1 cellular context compared by ENCODE assay signal in the genomic region with DNA sequence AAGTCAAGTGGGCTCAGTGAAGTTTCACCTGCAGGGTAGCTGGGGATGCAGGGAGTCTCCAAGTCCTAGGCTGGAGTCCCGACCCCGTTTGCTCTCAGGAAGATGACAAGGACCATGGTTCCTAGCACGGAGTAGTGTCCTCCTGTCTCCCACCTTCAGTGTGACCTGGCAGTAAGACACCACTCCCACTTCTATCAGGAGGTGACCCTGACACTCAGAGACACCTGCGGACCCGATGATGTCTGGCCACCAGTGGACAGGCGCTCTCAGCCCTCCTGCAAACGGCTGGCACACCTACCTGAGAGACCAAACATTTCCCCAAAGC.
TF ChIP-seq lines count a peak whose summit lies in the region.

No MANE protein-coding gene starts in this region.

TF ChIP-seq in HepG2, 621 proteins besides CTCF, POLR2A, EP300 and RAD21 (continued from another document and continues in another):
- TF ChIP-seq, protein P1, sequence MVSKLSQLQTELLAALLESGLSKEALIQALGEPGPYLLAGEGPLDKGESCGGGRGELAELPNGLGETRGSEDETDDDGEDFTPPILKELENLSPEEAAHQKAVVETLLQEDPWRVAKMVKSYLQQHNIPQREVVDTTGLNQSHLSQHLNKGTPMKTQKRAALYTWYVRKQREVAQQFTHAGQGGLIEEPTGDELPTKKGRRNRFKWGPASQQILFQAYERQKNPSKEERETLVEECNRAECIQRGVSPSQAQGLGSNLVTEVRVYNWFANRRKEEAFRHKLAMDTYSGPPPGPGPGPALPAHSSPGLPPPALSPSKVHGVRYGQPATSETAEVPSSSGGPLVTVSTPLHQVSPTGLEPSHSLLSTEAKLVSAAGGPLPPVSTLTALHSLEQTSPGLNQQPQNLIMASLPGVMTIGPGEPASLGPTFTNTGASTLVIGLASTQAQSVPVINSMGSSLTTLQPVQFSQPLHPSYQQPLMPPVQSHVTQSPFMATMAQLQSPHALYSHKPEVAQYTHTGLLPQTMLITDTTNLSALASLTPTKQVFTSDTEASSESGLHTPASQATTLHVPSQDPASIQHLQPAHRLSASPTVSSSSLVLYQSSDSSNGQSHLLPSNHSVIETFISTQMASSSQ (IDR thresholded peaks at IDR 0.05; ENCODE audit: low read depth) = no peak
- TF ChIP-seq, protein P1 (CRISPR knock-in tag; IDR thresholded peaks at IDR 0.05; ENCODE audit: borderline replicate concordance) = no peak
- TF ChIP-seq ARNT (IDR thresholded peaks at IDR 0.05) = no peak
- TF ChIP-seq HMG20B (CRISPR knock-in tag; conservative IDR thresholded peaks at IDR 0.05) = no peak
- TF ChIP-seq ZSCAN12 (CRISPR knock-in tag; IDR thresholded peaks at IDR 0.05) = no peak
- TF ChIP-seq, protein P2, sequence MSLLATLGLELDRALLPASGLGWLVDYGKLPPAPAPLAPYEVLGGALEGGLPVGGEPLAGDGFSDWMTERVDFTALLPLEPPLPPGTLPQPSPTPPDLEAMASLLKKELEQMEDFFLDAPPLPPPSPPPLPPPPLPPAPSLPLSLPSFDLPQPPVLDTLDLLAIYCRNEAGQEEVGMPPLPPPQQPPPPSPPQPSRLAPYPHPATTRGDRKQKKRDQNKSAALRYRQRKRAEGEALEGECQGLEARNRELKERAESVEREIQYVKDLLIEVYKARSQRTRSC (CRISPR knock-in tag; IDR thresholded peaks at IDR 0.05; ENCODE audit: low read depth) = no peak
- no peak for TF ChIP-seq KLF13 (CRISPR knock-in tag; IDR thresholded peaks at IDR 0.05)
- TF ChIP-seq SAFB2 (CRISPR knock-in tag; IDR thresholded peaks at IDR 0.05; ENCODE audit: borderline replicate concordance, low read depth) = no peak
- no peak for TF ChIP-seq HNRNPUL1 (IDR thresholded peaks at IDR 0.05; ENCODE audit: low read depth, low read length)
- TF ChIP-seq, protein P3, sequence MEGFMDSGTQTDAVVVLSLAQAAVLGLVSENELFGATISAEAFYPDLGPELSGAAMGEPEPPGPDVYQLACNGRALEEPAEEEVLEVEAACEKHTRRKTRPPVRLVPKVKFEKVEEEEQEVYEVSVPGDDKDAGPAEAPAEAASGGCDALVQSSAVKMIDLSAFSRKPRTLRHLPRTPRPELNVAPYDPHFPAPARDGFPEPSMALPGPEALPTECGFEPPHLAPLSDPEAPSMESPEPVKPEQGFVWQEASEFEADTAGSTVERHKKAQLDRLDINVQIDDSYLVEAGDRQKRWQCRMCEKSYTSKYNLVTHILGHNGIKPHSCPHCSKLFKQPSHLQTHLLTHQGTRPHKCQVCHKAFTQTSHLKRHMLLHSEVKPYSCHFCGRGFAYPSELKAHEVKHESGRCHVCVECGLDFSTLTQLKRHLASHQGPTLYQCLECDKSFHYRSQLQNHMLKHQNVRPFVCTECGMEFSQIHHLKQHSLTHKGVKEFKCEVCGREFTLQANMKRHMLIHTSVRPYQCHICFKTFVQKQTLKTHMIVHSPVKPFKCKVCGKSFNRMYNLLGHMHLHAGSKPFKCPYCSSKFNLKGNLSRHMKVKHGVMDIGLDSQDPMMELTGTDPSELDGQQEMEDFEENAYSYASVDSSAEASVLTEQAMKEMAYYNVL (CRISPR knock-in tag; IDR thresholded peaks at IDR 0.05; ENCODE audit: borderline replicate concordance) = no peak
- TF ChIP-seq, protein P4, sequence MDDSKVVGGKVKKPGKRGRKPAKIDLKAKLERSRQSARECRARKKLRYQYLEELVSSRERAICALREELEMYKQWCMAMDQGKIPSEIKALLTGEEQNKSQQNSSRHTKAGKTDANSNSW (CRISPR knock-in tag; IDR thresholded peaks at IDR 0.05; ENCODE audit: borderline replicate concordance) = no peak
- TF ChIP-seq, protein P5, sequence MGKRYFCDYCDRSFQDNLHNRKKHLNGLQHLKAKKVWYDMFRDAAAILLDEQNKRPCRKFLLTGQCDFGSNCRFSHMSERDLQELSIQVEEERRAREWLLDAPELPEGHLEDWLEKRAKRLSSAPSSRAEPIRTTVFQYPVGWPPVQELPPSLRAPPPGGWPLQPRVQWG (CRISPR knock-in tag; IDR thresholded peaks at IDR 0.05; ENCODE audit: borderline replicate concordance, low read depth) = no peak
- no peak for TF ChIP-seq TBP (CRISPR knock-in tag; IDR thresholded peaks at IDR 0.05)
- no peak for TF ChIP-seq ZNF264 (CRISPR knock-in tag; IDR thresholded peaks at IDR 0.05)
- TF ChIP-seq, protein P6, sequence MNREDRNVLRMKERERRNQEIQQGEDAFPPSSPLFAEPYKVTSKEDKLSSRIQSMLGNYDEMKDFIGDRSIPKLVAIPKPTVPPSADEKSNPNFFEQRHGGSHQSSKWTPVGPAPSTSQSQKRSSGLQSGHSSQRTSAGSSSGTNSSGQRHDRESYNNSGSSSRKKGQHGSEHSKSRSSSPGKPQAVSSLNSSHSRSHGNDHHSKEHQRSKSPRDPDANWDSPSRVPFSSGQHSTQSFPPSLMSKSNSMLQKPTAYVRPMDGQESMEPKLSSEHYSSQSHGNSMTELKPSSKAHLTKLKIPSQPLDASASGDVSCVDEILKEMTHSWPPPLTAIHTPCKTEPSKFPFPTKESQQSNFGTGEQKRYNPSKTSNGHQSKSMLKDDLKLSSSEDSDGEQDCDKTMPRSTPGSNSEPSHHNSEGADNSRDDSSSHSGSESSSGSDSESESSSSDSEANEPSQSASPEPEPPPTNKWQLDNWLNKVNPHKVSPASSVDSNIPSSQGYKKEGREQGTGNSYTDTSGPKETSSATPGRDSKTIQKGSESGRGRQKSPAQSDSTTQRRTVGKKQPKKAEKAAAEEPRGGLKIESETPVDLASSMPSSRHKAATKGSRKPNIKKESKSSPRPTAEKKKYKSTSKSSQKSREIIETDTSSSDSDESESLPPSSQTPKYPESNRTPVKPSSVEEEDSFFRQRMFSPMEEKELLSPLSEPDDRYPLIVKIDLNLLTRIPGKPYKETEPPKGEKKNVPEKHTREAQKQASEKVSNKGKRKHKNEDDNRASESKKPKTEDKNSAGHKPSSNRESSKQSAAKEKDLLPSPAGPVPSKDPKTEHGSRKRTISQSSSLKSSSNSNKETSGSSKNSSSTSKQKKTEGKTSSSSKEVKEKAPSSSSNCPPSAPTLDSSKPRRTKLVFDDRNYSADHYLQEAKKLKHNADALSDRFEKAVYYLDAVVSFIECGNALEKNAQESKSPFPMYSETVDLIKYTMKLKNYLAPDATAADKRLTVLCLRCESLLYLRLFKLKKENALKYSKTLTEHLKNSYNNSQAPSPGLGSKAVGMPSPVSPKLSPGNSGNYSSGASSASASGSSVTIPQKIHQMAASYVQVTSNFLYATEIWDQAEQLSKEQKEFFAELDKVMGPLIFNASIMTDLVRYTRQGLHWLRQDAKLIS (CRISPR knock-in tag; IDR thresholded peaks at IDR 0.05) = peak; percentile 89
- TF ChIP-seq, protein P7, sequence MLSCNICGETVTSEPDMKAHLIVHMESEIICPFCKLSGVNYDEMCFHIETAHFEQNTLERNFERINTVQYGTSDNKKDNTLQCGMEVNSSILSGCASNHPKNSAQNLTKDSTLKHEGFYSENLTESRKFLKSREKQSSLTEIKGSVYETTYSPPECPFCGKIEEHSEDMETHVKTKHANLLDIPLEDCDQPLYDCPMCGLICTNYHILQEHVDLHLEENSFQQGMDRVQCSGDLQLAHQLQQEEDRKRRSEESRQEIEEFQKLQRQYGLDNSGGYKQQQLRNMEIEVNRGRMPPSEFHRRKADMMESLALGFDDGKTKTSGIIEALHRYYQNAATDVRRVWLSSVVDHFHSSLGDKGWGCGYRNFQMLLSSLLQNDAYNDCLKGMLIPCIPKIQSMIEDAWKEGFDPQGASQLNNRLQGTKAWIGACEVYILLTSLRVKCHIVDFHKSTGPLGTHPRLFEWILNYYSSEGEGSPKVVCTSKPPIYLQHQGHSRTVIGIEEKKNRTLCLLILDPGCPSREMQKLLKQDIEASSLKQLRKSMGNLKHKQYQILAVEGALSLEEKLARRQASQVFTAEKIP (CRISPR knock-in tag; IDR thresholded peaks at IDR 0.05; ENCODE audit: borderline replicate concordance) = no peak
- TF ChIP-seq ZNF878 (CRISPR knock-in tag; IDR thresholded peaks at IDR 0.05) = no peak
- TF ChIP-seq, protein P8, sequence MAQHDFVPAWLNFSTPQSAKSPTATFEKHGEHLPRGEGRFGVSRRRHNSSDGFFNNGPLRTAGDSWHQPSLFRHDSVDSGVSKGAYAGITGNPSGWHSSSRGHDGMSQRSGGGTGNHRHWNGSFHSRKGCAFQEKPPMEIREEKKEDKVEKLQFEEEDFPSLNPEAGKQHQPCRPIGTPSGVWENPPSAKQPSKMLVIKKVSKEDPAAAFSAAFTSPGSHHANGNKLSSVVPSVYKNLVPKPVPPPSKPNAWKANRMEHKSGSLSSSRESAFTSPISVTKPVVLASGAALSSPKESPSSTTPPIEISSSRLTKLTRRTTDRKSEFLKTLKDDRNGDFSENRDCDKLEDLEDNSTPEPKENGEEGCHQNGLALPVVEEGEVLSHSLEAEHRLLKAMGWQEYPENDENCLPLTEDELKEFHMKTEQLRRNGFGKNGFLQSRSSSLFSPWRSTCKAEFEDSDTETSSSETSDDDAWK (CRISPR knock-in tag; IDR thresholded peaks at IDR 0.05) = no peak
- no peak for TF ChIP-seq PRPF4 (IDR thresholded peaks at IDR 0.05; ENCODE audit: low read depth, low read length, poor library complexity, severe bottlenecking)
- TF ChIP-seq, protein P9, sequence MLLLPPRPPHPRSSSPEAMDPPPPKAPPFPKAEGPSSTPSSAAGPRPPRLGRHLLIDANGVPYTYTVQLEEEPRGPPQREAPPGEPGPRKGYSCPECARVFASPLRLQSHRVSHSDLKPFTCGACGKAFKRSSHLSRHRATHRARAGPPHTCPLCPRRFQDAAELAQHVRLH (CRISPR knock-in tag; IDR thresholded peaks at IDR 0.05; ENCODE audit: borderline replicate concordance, low read depth) = 0 out of 2 replicates have a peak, but pooled peaks have one; percentile 10
- TF ChIP-seq REXO4 (CRISPR knock-in tag; IDR thresholded peaks at IDR 0.05; ENCODE audit: borderline replicate concordance) = no peak
- TF ChIP-seq, protein P10, sequence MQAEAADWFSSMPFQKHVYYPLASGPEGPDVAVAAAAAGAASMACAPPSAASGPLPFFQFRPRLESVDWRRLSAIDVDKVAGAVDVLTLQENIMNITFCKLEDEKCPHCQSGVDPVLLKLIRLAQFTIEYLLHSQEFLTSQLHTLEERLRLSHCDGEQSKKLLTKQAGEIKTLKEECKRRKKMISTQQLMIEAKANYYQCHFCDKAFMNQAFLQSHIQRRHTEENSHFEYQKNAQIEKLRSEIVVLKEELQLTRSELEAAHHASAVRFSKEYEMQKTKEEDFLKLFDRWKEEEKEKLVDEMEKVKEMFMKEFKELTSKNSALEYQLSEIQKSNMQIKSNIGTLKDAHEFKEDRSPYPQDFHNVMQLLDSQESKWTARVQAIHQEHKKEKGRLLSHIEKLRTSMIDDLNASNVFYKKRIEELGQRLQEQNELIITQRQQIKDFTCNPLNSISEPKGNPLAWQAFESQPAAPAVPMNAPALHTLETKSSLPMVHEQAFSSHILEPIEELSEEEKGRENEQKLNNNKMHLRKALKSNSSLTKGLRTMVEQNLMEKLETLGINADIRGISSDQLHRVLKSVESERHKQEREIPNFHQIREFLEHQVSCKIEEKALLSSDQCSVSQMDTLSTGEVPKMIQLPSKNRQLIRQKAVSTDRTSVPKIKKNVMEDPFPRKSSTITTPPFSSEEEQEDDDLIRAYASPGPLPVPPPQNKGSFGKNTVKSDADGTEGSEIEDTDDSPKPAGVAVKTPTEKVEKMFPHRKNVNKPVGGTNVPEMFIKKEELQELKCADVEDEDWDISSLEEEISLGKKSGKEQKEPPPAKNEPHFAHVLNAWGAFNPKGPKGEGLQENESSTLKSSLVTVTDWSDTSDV (CRISPR knock-in tag; IDR thresholded peaks at IDR 0.05) = no peak
- TF ChIP-seq ZNF557 (CRISPR knock-in tag; IDR thresholded peaks at IDR 0.05) = no peak
- TF ChIP-seq CC2D1A (CRISPR knock-in tag; IDR thresholded peaks at IDR 0.05) = 0 out of 2 replicates have a peak, but pooled peaks have one; percentile 38
- TF ChIP-seq ZNF382 (CRISPR knock-in tag; IDR thresholded peaks at IDR 0.05; ENCODE audit: borderline replicate concordance) = no peak
- TF ChIP-seq ISL2 (CRISPR knock-in tag; IDR thresholded peaks at IDR 0.05) = no peak
- no peak for TF ChIP-seq AGO2 (optimal IDR thresholded peaks at IDR 0.05; ENCODE audit: low read depth, low read length)
- TF ChIP-seq, protein P11, sequence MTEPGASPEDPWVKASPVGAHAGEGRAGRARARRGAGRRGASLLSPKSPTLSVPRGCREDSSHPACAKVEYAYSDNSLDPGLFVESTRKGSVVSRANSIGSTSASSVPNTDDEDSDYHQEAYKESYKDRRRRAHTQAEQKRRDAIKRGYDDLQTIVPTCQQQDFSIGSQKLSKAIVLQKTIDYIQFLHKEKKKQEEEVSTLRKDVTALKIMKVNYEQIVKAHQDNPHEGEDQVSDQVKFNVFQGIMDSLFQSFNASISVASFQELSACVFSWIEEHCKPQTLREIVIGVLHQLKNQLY (CRISPR knock-in tag; IDR thresholded peaks at IDR 0.05) = no peak
- TF ChIP-seq, protein P12, sequence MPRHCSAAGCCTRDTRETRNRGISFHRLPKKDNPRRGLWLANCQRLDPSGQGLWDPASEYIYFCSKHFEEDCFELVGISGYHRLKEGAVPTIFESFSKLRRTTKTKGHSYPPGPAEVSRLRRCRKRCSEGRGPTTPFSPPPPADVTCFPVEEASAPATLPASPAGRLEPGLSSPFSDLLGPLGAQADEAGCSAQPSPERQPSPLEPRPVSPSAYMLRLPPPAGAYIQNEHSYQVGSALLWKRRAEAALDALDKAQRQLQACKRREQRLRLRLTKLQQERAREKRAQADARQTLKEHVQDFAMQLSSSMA (CRISPR knock-in tag; IDR thresholded peaks at IDR 0.05) = no peak
